In genomic region chr1:161001068-161001467, GRCh38 we compare ENCODE assay signal across 20 cellular contexts. TPM values are rescaled to one million over a fixed set of nuclear protein-coding genes. Genes with fewer than 3 reads are reported as not detected.
A peak's percentile ranks its signal among the peaks of the same experiment; 100 is the strongest.
DNase-seq lines count a peak whose midpoint lies in the region; ATAC-seq, FAIRE-seq and TF ChIP-seq lines count a peak whose summit lies in the region.
"Had no signal": no experiment of that assay in that cellular context is flagged by ENCODE, and none has a peak within 500 bp of the region (broad histone marks: within the 10 kb centered on the region; RNA-seq: fewer than 3 reads in every experiment).

No MANE protein-coding gene starts in this region.

- in situ Hi-C loops in transverse colon (cut with MboI; ENCODE audit: low pct_ligation_motif_present in 1 of 4, low pct_unique_long_range_greater_than_20kb in 1 of 4, low sequenced_read_pairs in 3 of 4), result no loop called here

- H3K36me3 ChIP-seq in SK-N-SH (replicated peaks in 1 of 2; ENCODE audit: control insufficient read depth in 1 of 2, insufficient read depth in 2 of 2, low read length in 1 of 2) (no peaks in the 10 kb centered on the region), small intestine (ENCODE audit: control insufficient read depth in 2 of 2, insufficient read depth in 2 of 2, low read length in 2 of 2) (peaks cover 1 to 11% of the 10 kb centered on the region in 2 donors), upper lobe of left lung (peaks cover 26 to 49% (median 32%) of the 10 kb centered on the region in 4 donors), OCI-LY7 (ENCODE audit: insufficient read depth, low read length) (peaks cover 12% of the 10 kb centered on the region), transverse colon (peaks cover 0 to 22% (median 0%) of the 10 kb centered on the region in 4 donors)

- CTCF ChIA-PET in SK-N-SH (lab: Yijun Ruan, JAX), result interaction anchor here (0.9 to 3.7 kb wide), 5 partner anchors 11 to 96 kb away, joined by 3 to 23 read pairs (median 4); no protein-coding TSS in a partner anchor
- CTCF ChIA-PET in OCI-LY7 (lab: Charles Lee; ENCODE audit: unreplicated experiment), result no interaction called here

- H3F3A ChIP-seq in SK-N-SH (replicated peaks; ENCODE audit: insufficient read depth), result peaks cover 5% of the 10 kb centered on the region

- H3K9me2 ChIP-seq in SK-N-SH, result no peaks in the 10 kb centered on the region
- no peaks in the 10 kb centered on the region for H3K9me2 ChIP-seq in OCI-LY7 (ENCODE audit: insufficient read depth, low read length)

- H3K4me3 ChIP-seq in SK-N-SH (ENCODE audit: low read depth in 2 of 2, low read length in 1 of 2), result no peak overlapping the region
- H3K4me3 ChIP-seq in small intestine (ENCODE audit: low read depth in 1 of 2, low read length in 2 of 2), result no peak overlapping the region
- no peak overlapping the region for H3K4me3 ChIP-seq in upper lobe of left lung
- no peak overlapping the region for H3K4me3 ChIP-seq in OCI-LY7 (ENCODE audit: low read depth, low read length, poor library complexity, severe bottlenecking)
- no peak overlapping the region for H3K4me3 ChIP-seq in transverse colon
- H3K4me3 ChIP-seq: A549, GM12878, HAP-1 had no signal

- DNase-seq in SK-N-SH (no peak), epithelial cell of prostate (ENCODE audit: low read depth, low spot score) (no peak), small intestine (no peak), upper lobe of left lung (no peak), GM03348 (ENCODE audit: low spot score) (no peak), OCI-LY7 (ENCODE audit: low spot score) (no peak), transverse colon (no peak)
- DNase-seq: AML-193; CD4-positive, alpha-beta memory T cell; DMS153; GF-D8 had no signal

- intact Hi-C loops in OCI-LY7 (cut with micrococcal nuclease; ENCODE audit: unreplicated experiment), result no loop called here
- intact Hi-C loops in transverse colon (cut with DNase I; ENCODE audit: low total_unique reads), result no loop called here

- H3K9ac ChIP-seq in SK-N-SH, result no peak overlapping the region

- no peak overlapping the region for H2AFZ ChIP-seq in SK-N-SH (ENCODE audit: low read depth)
- H2AFZ ChIP-seq in OCI-LY7 (ENCODE audit: low read length), result no peak overlapping the region

- TF ChIP-seq POLR2A in upper lobe of left lung (IDR thresholded peaks at IDR 0.05) (no peak), transverse colon (IDR thresholded peaks at IDR 0.05) (no peak)

- BruUV-seq in OCI-LY7 (replicated peaks; lab: Mats Ljungman, UMichigan), result no TSS peak

- H3K27me3 ChIP-seq in SK-N-SH (ENCODE audit: insufficient read depth) (no peaks in the 10 kb centered on the region), small intestine (ENCODE audit: control insufficient read depth in 2 of 2, insufficient read depth in 2 of 2, low read length in 2 of 2) (no peaks in the 10 kb centered on the region), upper lobe of left lung (no peaks in the 10 kb centered on the region), transverse colon (no peaks in the 10 kb centered on the region)

- POLR2A ChIA-PET in SK-N-SH (lab: Yijun Ruan, JAX), result interaction anchor here (1.1 kb wide), 1 partner anchor 37 kb away, joined by 11 read pairs; no protein-coding TSS in a partner anchor
- POLR2A ChIA-PET in OCI-LY7 (lab: Charles Lee), result no interaction called here

- no peak for TF ChIP-seq RAD21 in SK-N-SH (IDR thresholded peaks at IDR 0.05; ENCODE audit: low read length)

- H4K20me1 ChIP-seq in SK-N-SH (ENCODE audit: insufficient read depth) (no peaks in the 10 kb centered on the region), OCI-LY7 (ENCODE audit: insufficient read depth, low read length) (no peaks in the 10 kb centered on the region)

- H3K9me3 ChIP-seq in SK-N-SH (no peaks in the 10 kb centered on the region), small intestine (ENCODE audit: control insufficient read depth, low read depth) (no peaks in the 10 kb centered on the region), upper lobe of left lung (no peaks in the 10 kb centered on the region), OCI-LY7 (ENCODE audit: low read length) (no peaks in the 10 kb centered on the region), transverse colon (no peaks in the 10 kb centered on the region)
- H3K9me3 ChIP-seq: A549, HAP-1 had no signal

- H3K4me1 ChIP-seq in SK-N-SH (ENCODE audit: control insufficient read depth in 1 of 2, insufficient read depth in 2 of 2, low read depth in 1 of 2, low read length in 1 of 2), result no peaks in the 10 kb centered on the region; a peak in 2 of 4 replicates
- peaks cover 0 to 3% of the 10 kb centered on the region in 2 donors for H3K4me1 ChIP-seq in small intestine (ENCODE audit: control insufficient read depth in 2 of 2, insufficient read depth in 1 of 2, low read depth in 1 of 2, low read length in 1 of 2)
- H3K4me1 ChIP-seq in upper lobe of left lung, result peaks cover 12 to 40% (median 22%) of the 10 kb centered on the region in 4 donors
- H3K4me1 ChIP-seq in OCI-LY7 (ENCODE audit: insufficient read depth, low read length, poor library complexity, severe bottlenecking), result peaks cover 11% of the 10 kb centered on the region
- H3K4me1 ChIP-seq in transverse colon, result peaks cover 0 to 17% (median 2%) of the 10 kb centered on the region in 4 donors
- H3K4me1 ChIP-seq: HAP-1 had no signal

- WGBS in SK-N-SH (ENCODE audit: low lambda C conversion rate), result 69% methylated on average over 7 of the region's 7 CpGs
- 34 to 71% (median 50%) methylated on average over 7 of the region's 7 CpGs for WGBS in small intestine, 3 donors
- 71 to 79% methylated on average over 7 of the region's 7 CpGs for WGBS in upper lobe of left lung, 2 donors
- WGBS in transverse colon (ENCODE audit: low coverage in 1 of 2), 2 donors, result 75% methylated on average over 7 of the region's 7 CpGs; no CpG with 5 or more reads in 1 of the 2 donors

- TF ChIP-seq EP300 in SK-N-SH (IDR thresholded peaks at IDR 0.05; ENCODE audit: borderline replicate concordance in 1 of 2, low read depth in 1 of 2, low read length in 1 of 2), result no peak
- TF ChIP-seq EP300 in upper lobe of left lung (IDR thresholded peaks at IDR 0.05), result no peak
- no peak for TF ChIP-seq EP300 in transverse colon (IDR thresholded peaks at IDR 0.05; ENCODE audit: low read depth)

- ATAC-seq in SK-N-SH treated with all-trans-retinoic acid at 6 μM for 48 hours, result peak; percentile 34
- no peak for ATAC-seq in upper lobe of left lung (ENCODE audit: low FRiP score in 2 of 2)
- ATAC-seq: A549, GM12878 had no signal

- no peak overlapping the region for H3K4me2 ChIP-seq in SK-N-SH
- no peak overlapping the region for H3K4me2 ChIP-seq in OCI-LY7 (ENCODE audit: low read length)
- H3K4me2 ChIP-seq: A549 had no signal

- no peaks in the 10 kb centered on the region for H3K79me2 ChIP-seq in SK-N-SH (ENCODE audit: insufficient read depth)
- H3K79me2 ChIP-seq in OCI-LY7 (ENCODE audit: insufficient read depth, low read depth, low read length), result no peaks in the 10 kb centered on the region

- FAIRE-seq in small intestine (lab: Jason Lieb, UNC), result no peak
- FAIRE-seq: A549, GM12878 had no signal

- TF ChIP-seq CTCF in SK-N-SH (IDR thresholded peaks at IDR 0.05), result no peak
- TF ChIP-seq CTCF in upper lobe of left lung (IDR thresholded peaks at IDR 0.05), result no peak
- no peak for TF ChIP-seq CTCF in OCI-LY7 (conservative IDR thresholded peaks at IDR 0.05; ENCODE audit: low read length)
- no peak for TF ChIP-seq CTCF in transverse colon (IDR thresholded peaks at IDR 0.05)

- H3K27ac ChIP-seq in SK-N-SH (ENCODE audit: low read depth in 2 of 2, low read length in 1 of 2) (no peak overlapping the region), epithelial cell of prostate (peak overlapping the region; percentile 22), small intestine (ENCODE audit: low read depth in 1 of 2, low read length in 1 of 2) (peak overlapping the region; percentile 1 to 55), upper lobe of left lung (peak overlapping the region; percentile 14 to 58 (median 26)), OCI-LY7 (ENCODE audit: low read depth, low read length, poor library complexity, severe bottlenecking) (no peak overlapping the region), transverse colon (no peak overlapping the region)
- H3K27ac ChIP-seq: 22Rv1, A549, C4-2B had no signal

TF ChIP-seq in SK-N-SH treated with all-trans-retinoic acid at 6 μM for 48 hours, 23 proteins besides CTCF, POLR2A, EP300 and RAD21 (continues in another document):
- no peak for TF ChIP-seq BACH2 (CRISPR knock-in tag; IDR thresholded peaks at IDR 0.05; ENCODE audit: borderline replicate concordance)

RNA-seq across cellular contexts. Expression of gene F11R, which starts 19.9 kb away (rescaled TPM):
- 9.0 and 13.7 TPM in 2 replicates for polyA plus RNA-seq in SK-N-SH (2012; rRNA removed)
- 5.7 and 8.6 TPM in 2 replicates for polyA plus RNA-seq in SK-N-SH (2012; cell fraction: cytosol; rRNA removed)
- 19.4 and 35.1 TPM in 2 replicates for polyA plus RNA-seq in SK-N-SH (2012; cell fraction: nucleus; rRNA removed)
- polyA plus RNA-seq in small intestine, result 10 to 100 TPM; 30.2 to 74.6 (median 36.7) TPM
- 100 to 1,000 TPM in 5 of 6 donors, 10 to 100 TPM in 1; 99.0 to 209 (median 172) TPM for total RNA-seq in upper lobe of left lung
- total RNA-seq in OCI-LY7 (2014; rRNA removed; shearing (Covaris generic)), result 11.7 and 13.5 TPM in 2 replicates
- total RNA-seq in OCI-LY7 (2022), result 16.0 and 25.0 TPM in 2 replicates
- 100 to 1,000 TPM in 2 of 4 donors, 10 to 100 TPM in 2; 91.7 to 126 (median 105) TPM for total RNA-seq in transverse colon

RNA-seq across cellular contexts. Expression of gene TSTD1, which starts 37.7 kb away (rescaled TPM):
- polyA plus RNA-seq in SK-N-SH (2012; rRNA removed) (80.7 and 93.9 TPM in 2 replicates), small intestine (100 to 1,000 TPM in 2 of 3 donors, 10 to 100 TPM in 1; 65.8 to 185 (median 115) TPM)
- polyA plus RNA-seq in SK-N-SH (2012; cell fraction: cytosol; rRNA removed), result 92.0 and 96.5 TPM in 2 replicates
- polyA plus RNA-seq in SK-N-SH (2012; cell fraction: nucleus; rRNA removed), result 45.2 and 63.8 TPM in 2 replicates
- total RNA-seq in upper lobe of left lung (100 to 1,000 TPM in 4 of 6 donors, 10 to 100 TPM in 2; 56.2 to 170 (median 113) TPM), OCI-LY7 (2022) (73.4 and 89.2 TPM in 2 replicates), transverse colon (100 to 1,000 TPM; 104 to 224 (median 191) TPM)
- 164 and 206 TPM in 2 replicates for total RNA-seq in OCI-LY7 (2014; rRNA removed; shearing (Covaris generic))
- total RNA-seq: H4 had no signal

RNA-seq across cellular contexts. Expression of gene USF1, which starts 44.7 kb away (rescaled TPM):
- 43.1 and 61.9 TPM in 2 replicates for polyA plus RNA-seq in SK-N-SH (2012; rRNA removed)
- 14.6 and 22.6 TPM in 2 replicates for polyA plus RNA-seq in SK-N-SH (2012; cell fraction: cytosol; rRNA removed)
- 204 and 232 TPM in 2 replicates for polyA plus RNA-seq in SK-N-SH (2012; cell fraction: nucleus; rRNA removed)
- 100 to 1,000 TPM in 2 of 3 donors, 10 to 100 TPM in 1; 60.1 to 123 (median 109) TPM for polyA plus RNA-seq in small intestine
- total RNA-seq in upper lobe of left lung, result 100 to 1,000 TPM in 1 of 6 donors, 10 to 100 TPM in 5; 78.2 to 151 (median 84.2) TPM
- 83.1 and 97.5 TPM in 2 replicates for total RNA-seq in OCI-LY7 (2014; rRNA removed; shearing (Covaris generic))
- 57.6 and 60.9 TPM in 2 replicates for total RNA-seq in OCI-LY7 (2022)
- total RNA-seq in transverse colon, result 10 to 100 TPM; 34.4 to 78.2 (median 64.9) TPM

RNA-seq across cellular contexts. Expression of gene ITLN2, which starts 46.5 kb away (rescaled TPM):
- polyA plus RNA-seq in SK-N-SH (2012; rRNA removed) (not detected in 2 replicates), small intestine (100 to 1,000 TPM in 1 of 3 donors, 10 to 100 TPM in 2; 33.8 to 318 (median 90.2) TPM)
- polyA plus RNA-seq in SK-N-SH (2012; cell fraction: cytosol; rRNA removed), result not detected in 2 replicates
- not detected in 2 replicates for polyA plus RNA-seq in SK-N-SH (2012; cell fraction: nucleus; rRNA removed)
- total RNA-seq in upper lobe of left lung (10 to 100 TPM; 21.4 to 63.8 (median 38.8) TPM), OCI-LY7 (2022) (not detected in 2 replicates), transverse colon (not detected)
- total RNA-seq in OCI-LY7 (2014; rRNA removed; shearing (Covaris generic)), result not detected in 2 replicates
- total RNA-seq: CD4-positive, alpha-beta memory T cell; GM12878; H4; HT-29 had no signal
- polyA plus RNA-seq: BJ; CD4-positive, alpha-beta memory T cell; GM12878 had no signal

Comparison
In these comparisons a context has a peak if more than half of its experiments do, and no peak if none do; other contexts are left out.
1. H3K27ac ChIP-seq: peak in epithelial cell of prostate (single experiment), small intestine (2 of 2) and upper lobe of left lung (4 of 4); none in SK-N-SH (0 of 2), OCI-LY7 (single experiment) and transverse colon (0 of 4).